In genomic region chr3:30656624-30657141, GRCh38 we compare ENCODE assay signal across 9 cellular contexts. TPM values are rescaled to one million over a fixed set of nuclear protein-coding genes. Genes with fewer than 3 reads are reported as not detected.
DNase-seq lines count a peak whose midpoint lies in the region; ATAC-seq and TF ChIP-seq lines count a peak whose summit lies in the region.
"Had no signal": no experiment of that assay in that cellular context is flagged by ENCODE, and none has a peak within 500 bp of the region (broad histone marks: within the 10 kb centered on the region; RNA-seq: fewer than 3 reads in every experiment).

No MANE protein-coding gene starts in this region.

- peaks cover 16% of the 10 kb centered on the region for H3F3A ChIP-seq in SU-DHL-6 (ENCODE audit: insufficient read depth)

- no peak overlapping the region for H2AFZ ChIP-seq in SU-DHL-6 (ENCODE audit: low read depth, low read length, severe bottlenecking)

- H4K20me1 ChIP-seq in SU-DHL-6 (ENCODE audit: low read depth, low read length) = no peaks in the 10 kb centered on the region

- no peak for TF ChIP-seq POLR2A in gastroesophageal sphincter (IDR thresholded peaks at IDR 0.05)

- no peak overlapping the region for H3K4me3 ChIP-seq in heart right ventricle
- H3K4me3 ChIP-seq in SU-DHL-6 (ENCODE audit: insufficient read depth, low read length, poor library complexity, severe bottlenecking) = no peak overlapping the region
- no peak overlapping the region for H3K4me3 ChIP-seq in gastroesophageal sphincter
- no peak overlapping the region for H3K4me3 ChIP-seq in thymus (ENCODE audit: low read length)

- intact Hi-C loops in heart right ventricle (cut with DNase I) (loop anchor here in 1 of 10 donors (10.0 kb wide), 1 partner anchor 132 kb away; no protein-coding TSS in a partner anchor), left ventricle myocardium superior (cut with micrococcal nuclease) (no loop called here)

- H3K9ac ChIP-seq in SU-DHL-6 (ENCODE audit: low read length) = 0 out of 2 replicates have a peak overlapping the region, but pooled peaks have one; percentile 43

- ATAC-seq in heart right ventricle = no peak
- ATAC-seq in left ventricle myocardium superior = no peak
- no peak for ATAC-seq in gastroesophageal sphincter

- TF ChIP-seq EP300 in gastroesophageal sphincter (IDR thresholded peaks at IDR 0.05) = no peak

- no peak for DNase-seq in heart right ventricle
- no peak for DNase-seq in left ventricle myocardium superior
- DNase-seq in dermis blood vessel endothelial cell = no peak
- DNase-seq in NCI-H345 (lab: John Stamatoyannopoulos, UW) = no peak
- no peak for DNase-seq in NCI-H1092 treated with DMSO at 0.1 percent for 48 hours (lab: John Stamatoyannopoulos, UW)
- DNase-seq: NCI-H2227 treated with DMSO at 0.1 percent for 48 hours had no signal

- H3K9me2 ChIP-seq in SU-DHL-6 (replicated peaks; ENCODE audit: insufficient read depth, low read length) = no peaks in the 10 kb centered on the region

- WGBS in heart right ventricle, 2 donors = 91 to 93% methylated on average over 3 of the region's 3 CpGs
- WGBS in gastroesophageal sphincter (ENCODE audit: low coverage in 1 of 2), 2 donors = 53 to 90% methylated on average over 3 of the region's 3 CpGs
- 97% methylated on average over 3 of the region's 3 CpGs for WGBS in thymus

- no peak for TF ChIP-seq CTCF in heart right ventricle (IDR thresholded peaks at IDR 0.05)
- TF ChIP-seq CTCF in SU-DHL-6 (IDR thresholded peaks at IDR 0.05; ENCODE audit: insufficient read depth, low read length, poor library complexity, severe bottlenecking) = no peak
- TF ChIP-seq CTCF in gastroesophageal sphincter (IDR thresholded peaks at IDR 0.05) = no peak

- H3K4me2 ChIP-seq in SU-DHL-6 (ENCODE audit: low read depth, low read length, poor library complexity, severe bottlenecking) = peak overlapping the region; percentile 58

- no peaks in the 10 kb centered on the region for H3K9me3 ChIP-seq in heart right ventricle
- H3K9me3 ChIP-seq in SU-DHL-6 (ENCODE audit: insufficient read depth, low read length) = no peaks in the 10 kb centered on the region
- no peaks in the 10 kb centered on the region for H3K9me3 ChIP-seq in gastroesophageal sphincter
- H3K9me3 ChIP-seq in thymus (ENCODE audit: control insufficient read depth) = no peaks in the 10 kb centered on the region

- peak overlapping the region in 6 of 10 donors; percentile 9 to 82 (median 64) for H3K27ac ChIP-seq in heart right ventricle
- H3K27ac ChIP-seq in SU-DHL-6 (ENCODE audit: low read depth, low read length) = peak overlapping the region; percentile 89
- H3K27ac ChIP-seq in gastroesophageal sphincter = peak overlapping the region in 3 of 4 donors; percentile 18 to 66 (median 61)
- peak overlapping the region; percentile 57 for H3K27ac ChIP-seq in thymus (ENCODE audit: low read depth)

- H3K79me2 ChIP-seq in SU-DHL-6 (ENCODE audit: insufficient read depth, low read length) = peaks cover 10% of the 10 kb centered on the region; the same call in 1 of the 2 replicates

- H3K36me3 ChIP-seq in heart right ventricle = peaks cover 0 to 87% (median 31%) of the 10 kb centered on the region in 9 donors
- H3K36me3 ChIP-seq in SU-DHL-6 (ENCODE audit: low read length) = peaks cover 7% of the 10 kb centered on the region; the same call in 1 of the 2 replicates
- peaks cover 10 to 73% of the 10 kb centered on the region in 2 donors for H3K36me3 ChIP-seq in gastroesophageal sphincter
- peaks cover 23% of the 10 kb centered on the region for H3K36me3 ChIP-seq in thymus (ENCODE audit: control insufficient read depth, insufficient read depth)

- H3K27me3 ChIP-seq in heart right ventricle = no peaks in the 10 kb centered on the region
- no peaks in the 10 kb centered on the region for H3K27me3 ChIP-seq in SU-DHL-6 (ENCODE audit: low read length)
- H3K27me3 ChIP-seq in gastroesophageal sphincter = no peaks in the 10 kb centered on the region
- H3K27me3 ChIP-seq in thymus (ENCODE audit: control insufficient read depth, insufficient read depth) = no peaks in the 10 kb centered on the region

- peaks cover 18 to 92% (median 79%) of the 10 kb centered on the region in 9 donors for H3K4me1 ChIP-seq in heart right ventricle
- peaks cover 50 to 79% (median 52%) of the 10 kb centered on the region in 3 donors for H3K4me1 ChIP-seq in gastroesophageal sphincter
- peaks cover 47% of the 10 kb centered on the region for H3K4me1 ChIP-seq in thymus (ENCODE audit: control insufficient read depth, insufficient read depth, low read length)

RNA-seq across cellular contexts. Expression of gene TGFBR2, which starts 50.3 kb away (rescaled TPM):
- total RNA-seq in heart right ventricle = 100 to 1,000 TPM in 5 of 10 donors, 10 to 100 TPM in 5; 71.1 to 197 (median 92.1) TPM
- 10 to 100 TPM; 14.6 to 81.4 TPM for polyA plus RNA-seq in heart right ventricle
- 175 TPM for total RNA-seq in left ventricle myocardium superior
- 100 to 1,000 TPM; 174 to 297 (median 231) TPM for total RNA-seq in gastroesophageal sphincter
- 51.3 TPM for polyA plus RNA-seq in thymus
- 632 and 715 TPM in 2 replicates for total RNA-seq in dermis blood vessel endothelial cell
